In the genomic region with DNA sequence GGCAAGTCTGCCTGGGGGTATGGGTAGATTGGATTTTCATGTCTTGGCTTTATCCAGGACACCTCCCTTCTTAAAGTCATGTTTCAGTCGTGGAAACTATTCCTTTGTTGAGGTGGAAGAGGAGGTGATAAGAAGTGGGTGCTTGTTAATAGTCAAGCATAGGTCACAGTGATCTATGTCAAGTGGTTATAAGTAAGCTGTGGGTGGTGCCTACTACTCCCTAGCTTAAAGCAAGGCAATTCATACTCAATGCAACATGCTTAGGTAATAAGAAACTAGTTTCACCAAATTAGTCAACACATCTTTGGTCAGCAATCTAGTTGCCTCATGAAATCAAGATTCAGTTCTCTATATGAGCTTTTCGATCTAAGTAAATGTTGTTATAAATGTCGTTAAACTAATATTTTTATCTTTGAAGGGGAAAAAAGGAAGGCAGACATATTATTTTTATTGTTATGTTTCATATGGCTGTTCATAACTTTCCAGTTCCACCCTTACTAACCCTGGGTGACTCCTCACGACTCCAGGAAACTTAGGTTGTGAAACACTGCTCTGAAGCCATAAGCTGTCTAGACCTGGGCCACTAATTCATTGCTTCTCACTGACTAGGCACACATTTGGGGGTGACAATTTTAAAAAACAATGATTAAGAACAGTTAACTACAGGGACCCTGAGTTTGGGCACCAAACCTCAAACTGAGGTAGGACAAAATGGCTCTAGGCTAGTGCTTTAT, we compare ENCODE assay signal across 10 cellular contexts. TPM values are rescaled to one million over a fixed set of nuclear protein-coding genes. Genes with fewer than 3 reads are reported as not detected.
A peak's percentile ranks its signal among the peaks of the same experiment; 100 is the strongest.
DNase-seq lines count a peak whose midpoint lies in the region; ATAC-seq and TF ChIP-seq lines count a peak whose summit lies in the region.
"Had no signal": no experiment of that assay in that cellular context is flagged by ENCODE, and none has a peak within 500 bp of the region (broad histone marks: within the 10 kb centered on the region; RNA-seq: fewer than 3 reads in every experiment).

No MANE protein-coding gene starts in this region.

- peak; percentile 70 to 73 for ATAC-seq in activated T-cell treated with anti-CD3 and anti-CD28 coated beads, Interleukin-2, amount 50 U/mL, for 72 hours (replicated peaks in 1 of 2)
- no peak for ATAC-seq in activated T-cell treated with anti-CD3 and anti-CD28 coated beads, Interleukin-2, amount 50 U/mL, for 4 hours
- peak; percentile 47 for ATAC-seq in HG02852 (IDR thresholded peaks at IDR 0.05; ENCODE audit: unreplicated experiment)
- ATAC-seq in stimulated activated memory B cell treated with anti-CD40 and anti-IgM and Interleukin-4, amounts not matched to agents 10 μg/mL and 1 μg/mL and 100 μg/mL, for 72 hours, result no peak

- DNase-seq in activated T-cell treated with anti-CD3 and anti-CD28 coated beads, Interleukin-2, amount 50 U/mL, for 72 hours, result no peak
- DNase-seq in activated T-cell treated with anti-CD3 and anti-CD28 coated beads, Interleukin-2, amount 50 U/mL, for 4 hours, result no peak
- DNase-seq in NB4 (ENCODE audit: low read depth) (peak; percentile 57), GM19240 (ENCODE audit: insufficient read length, low spot score) (no peak), hippocampal formation (lab: John Stamatoyannopoulos, UW) (no peak)
- DNase-seq in activated naive CD8-positive, alpha-beta T cell treated with anti-CD3 and anti-CD28 coated beads for 36 hours, result no peak
- DNase-seq: effector memory CD4-positive, alpha-beta T cell had no signal

- no peak for TF ChIP-seq POLR2A in NB4 (IDR thresholded peaks at IDR 0.05; ENCODE audit: extremely low read depth, insufficient read length)

- H3K9me3 Mint-ChIP-seq in activated T-cell treated with anti-CD3 and anti-CD28 coated beads, Interleukin-2, amount 50 U/mL, for 72 hours, result peaks cover 10 to 14% of the 10 kb centered on the region in 2 donors
- H3K9me3 Mint-ChIP-seq in activated T-cell treated with anti-CD3 and anti-CD28 coated beads, Interleukin-2, amount 50 U/mL, for 4 hours, result peaks cover 11% of the 10 kb centered on the region
- H3K9me3 Mint-ChIP-seq in stimulated activated memory B cell treated with anti-CD40 and anti-IgM and Interleukin-4, amounts not matched to agents 10 μg/mL and 1 μg/mL and 100 μg/mL, for 72 hours, result peaks cover 10% of the 10 kb centered on the region
- peaks cover 9% of the 10 kb centered on the region for H3K9me3 Mint-ChIP-seq in activated naive CD8-positive, alpha-beta T cell treated with anti-CD3 and anti-CD28 coated beads for 36 hours

- no peak for TF ChIP-seq CTCF in NB4 (IDR thresholded peaks at IDR 0.05; ENCODE audit: low read depth, low read length)

- peaks cover 12% of the 10 kb centered on the region for H3K4me1 Mint-ChIP-seq in activated T-cell treated with anti-CD3 and anti-CD28 coated beads, Interleukin-2, amount 50 U/mL, for 72 hours (ENCODE audit: low read depth)
- H3K4me1 Mint-ChIP-seq in activated T-cell treated with anti-CD3 and anti-CD28 coated beads, Interleukin-2, amount 50 U/mL, for 4 hours (ENCODE audit: low read depth), result peaks cover 13% of the 10 kb centered on the region
- peaks cover 14% of the 10 kb centered on the region for H3K4me1 Mint-ChIP-seq in stimulated activated memory B cell treated with anti-CD40 and anti-IgM and Interleukin-4, amounts not matched to agents 10 μg/mL and 1 μg/mL and 100 μg/mL, for 72 hours
- peaks cover 5% of the 10 kb centered on the region for H3K4me1 Mint-ChIP-seq in activated naive CD8-positive, alpha-beta T cell treated with anti-CD3 and anti-CD28 coated beads for 36 hours

- no peak overlapping the region for H3K4me3 ChIP-seq in NB4 (ENCODE audit: low read depth, low read length)

- H3K27me3 Mint-ChIP-seq in activated T-cell treated with anti-CD3 and anti-CD28 coated beads, Interleukin-2, amount 50 U/mL, for 72 hours (ENCODE audit: low read depth), result no peaks in the 10 kb centered on the region
- no peaks in the 10 kb centered on the region for H3K27me3 Mint-ChIP-seq in activated T-cell treated with anti-CD3 and anti-CD28 coated beads, Interleukin-2, amount 50 U/mL, for 4 hours (ENCODE audit: low read depth)
- H3K27me3 Mint-ChIP-seq in stimulated activated memory B cell treated with anti-CD40 and anti-IgM and Interleukin-4, amounts not matched to agents 10 μg/mL and 1 μg/mL and 100 μg/mL, for 72 hours, result no peaks in the 10 kb centered on the region
- H3K27me3 Mint-ChIP-seq in activated naive CD8-positive, alpha-beta T cell treated with anti-CD3 and anti-CD28 coated beads for 36 hours, result no peaks in the 10 kb centered on the region

- no peak overlapping the region for H3K4me3 Mint-ChIP-seq in activated T-cell treated with anti-CD3 and anti-CD28 coated beads, Interleukin-2, amount 50 U/mL, for 72 hours
- no peak overlapping the region for H3K4me3 Mint-ChIP-seq in activated T-cell treated with anti-CD3 and anti-CD28 coated beads, Interleukin-2, amount 50 U/mL, for 4 hours
- no peak overlapping the region for H3K4me3 Mint-ChIP-seq in stimulated activated memory B cell treated with anti-CD40 and anti-IgM and Interleukin-4, amounts not matched to agents 10 μg/mL and 1 μg/mL and 100 μg/mL, for 72 hours
- no peak overlapping the region for H3K4me3 Mint-ChIP-seq in activated naive CD8-positive, alpha-beta T cell treated with anti-CD3 and anti-CD28 coated beads for 36 hours

- no peak overlapping the region for H3K27ac Mint-ChIP-seq in activated T-cell treated with anti-CD3 and anti-CD28 coated beads, Interleukin-2, amount 50 U/mL, for 72 hours
- H3K27ac Mint-ChIP-seq in stimulated activated memory B cell treated with anti-CD40 and anti-IgM and Interleukin-4, amounts not matched to agents 10 μg/mL and 1 μg/mL and 100 μg/mL, for 72 hours, result no peak overlapping the region
- no peak overlapping the region for H3K27ac Mint-ChIP-seq in activated naive CD8-positive, alpha-beta T cell treated with anti-CD3 and anti-CD28 coated beads for 36 hours

- H3K36me3 Mint-ChIP-seq in activated T-cell treated with anti-CD3 and anti-CD28 coated beads, Interleukin-2, amount 50 U/mL, for 72 hours (ENCODE audit: insufficient read depth in 2 of 2), result peaks cover 5 to 6% of the 10 kb centered on the region in 2 donors
- no peaks in the 10 kb centered on the region for H3K36me3 Mint-ChIP-seq in activated T-cell treated with anti-CD3 and anti-CD28 coated beads, Interleukin-2, amount 50 U/mL, for 4 hours (ENCODE audit: insufficient read depth)
- no peaks in the 10 kb centered on the region for H3K36me3 Mint-ChIP-seq in stimulated activated memory B cell treated with anti-CD40 and anti-IgM and Interleukin-4, amounts not matched to agents 10 μg/mL and 1 μg/mL and 100 μg/mL, for 72 hours
- H3K36me3 Mint-ChIP-seq in activated naive CD8-positive, alpha-beta T cell treated with anti-CD3 and anti-CD28 coated beads for 36 hours, result no peaks in the 10 kb centered on the region

RNA-seq across cellular contexts. Expression of gene ABCB11, which starts 5.8 kb away (rescaled TPM):
- total RNA-seq in activated T-cell treated with anti-CD3 and anti-CD28 coated beads, Interleukin-2, amount 50 U/mL, for 72 hours, result not detected
- total RNA-seq in activated T-cell treated with anti-CD3 and anti-CD28 coated beads, Interleukin-2, amount 50 U/mL, for 4 hours, result not detected
- not detected for total RNA-seq in activated naive CD8-positive, alpha-beta T cell treated with anti-CD3 and anti-CD28 coated beads for 36 hours
- total RNA-seq: Daoy had no signal

RNA-seq across cellular contexts. Expression of gene DHRS9, which starts 32.5 kb away (rescaled TPM):
- total RNA-seq in activated T-cell treated with anti-CD3 and anti-CD28 coated beads, Interleukin-2, amount 50 U/mL, for 72 hours, result 1 to 10 TPM; 4.6 to 6.3 TPM
- 1 to 10 TPM; 3.6 to 4.6 (median 3.9) TPM for total RNA-seq in activated T-cell treated with anti-CD3 and anti-CD28 coated beads, Interleukin-2, amount 50 U/mL, for 4 hours
- total RNA-seq in activated naive CD8-positive, alpha-beta T cell treated with anti-CD3 and anti-CD28 coated beads for 36 hours, result not detected

Comparison
In these comparisons a context has a peak if more than half of its experiments do, and no peak if none do; other contexts are left out.
1. ATAC-seq: peak in activated T-cell treated with anti-CD3 and anti-CD28 coated beads, Interleukin-2, amount 50 U/mL, for 72 hours (2 of 2) and HG02852 (single experiment); none in activated T-cell treated with anti-CD3 and anti-CD28 coated beads, Interleukin-2, amount 50 U/mL, for 4 hours (0 of 2) and stimulated activated memory B cell treated with anti-CD40 and anti-IgM and Interleukin-4, amounts not matched to agents 10 μg/mL and 1 μg/mL and 100 μg/mL, for 72 hours (single experiment).
2. RNA of gene DHRS9, which starts 32.5 kb away (total RNA-seq): 4.6 to 6.3 TPM in activated T-cell treated with anti-CD3 and anti-CD28 coated beads, Interleukin-2, amount 50 U/mL, for 72 hours and 3.6 to 4.6 TPM in activated T-cell treated with anti-CD3 and anti-CD28 coated beads, Interleukin-2, amount 50 U/mL, for 4 hours; not detected in activated naive CD8-positive, alpha-beta T cell treated with anti-CD3 and anti-CD28 coated beads for 36 hours; every median in the first group is over 4 times any median in the second.